Comparison of ENCODE assay signal across 21 cellular contexts in genomic region chr14:57161583-57161982, GRCh38.
"Had no signal": no experiment of that assay in that cellular context is flagged by ENCODE, and none has a peak within 500 bp of the region (broad histone marks: within the 10 kb centered on the region; RNA-seq: fewer than 3 reads in every experiment).

No MANE protein-coding gene starts in this region.

- H3K4me1 Mint-ChIP-seq: stimulated activated memory B cell treated with anti-CD40 and anti-IgM and Interleukin-4, amounts not matched to agents 10 μg/mL and 1 μg/mL and 100 μg/mL, for 72 hours had no signal

- H3K9me3 ChIP-seq: heart left ventricle, pancreas, testis, tibial nerve, upper lobe of right lung had no signal

- H3K27me3 ChIP-seq: pancreas, testis, tibial nerve, upper lobe of right lung had no signal

- H3K27ac ChIP-seq: heart left ventricle, pancreas, testis, tibial nerve, upper lobe of right lung had no signal

- H3K36me3 Mint-ChIP-seq: natural killer cell treated with Interleukin-12 subunit alpha and Interleukin-12 subunit beta and Interleukin-15 and Interleukin-18, amount 100 ng/mL, for 72 hours; stimulated activated memory B cell treated with anti-CD40 and anti-IgM and Interleukin-4, amounts not matched to agents 10 μg/mL and 1 μg/mL and 100 μg/mL, for 72 hours had no signal

- H3K4me3 Mint-ChIP-seq: natural killer cell treated with Interleukin-12 subunit alpha and Interleukin-12 subunit beta and Interleukin-15 and Interleukin-18, amount 100 ng/mL, for 72 hours; stimulated activated memory B cell treated with anti-CD40 and anti-IgM and Interleukin-4, amounts not matched to agents 10 μg/mL and 1 μg/mL and 100 μg/mL, for 72 hours; stimulated activated naive CD8-positive, alpha-beta T cell treated with anti-CD3 and anti-CD28 coated beads, Interleukin-15, Interleukin-2, amounts not matched to agents 100 ng/mL and 50 ng/mL, for 24 hours had no signal

- H3K4me1 ChIP-seq: heart left ventricle, pancreas, testis, tibial nerve, upper lobe of right lung had no signal

- H3K36me3 ChIP-seq: heart left ventricle, pancreas, tibial nerve, upper lobe of right lung had no signal

- H3K27ac Mint-ChIP-seq: natural killer cell treated with Interleukin-12 subunit alpha and Interleukin-12 subunit beta and Interleukin-15 and Interleukin-18, amount 100 ng/mL, for 72 hours; progenitor cell of endocrine pancreas; stimulated activated memory B cell treated with anti-CD40 and anti-IgM and Interleukin-4, amounts not matched to agents 10 μg/mL and 1 μg/mL and 100 μg/mL, for 72 hours; stimulated activated naive CD8-positive, alpha-beta T cell treated with anti-CD3 and anti-CD28 coated beads, Interleukin-15, Interleukin-2, amounts not matched to agents 100 ng/mL and 50 ng/mL, for 24 hours had no signal

- ATAC-seq: esophagus mucosa; heart left ventricle; left colon; left ventricle myocardium superior; natural killer cell treated with Interleukin-12 subunit alpha and Interleukin-12 subunit beta and Interleukin-15 and Interleukin-18, amount 100 ng/mL, for 72 hours; pancreas; right cardiac atrium; stimulated activated memory B cell treated with anti-CD40 and anti-IgM and Interleukin-4, amounts not matched to agents 10 μg/mL and 1 μg/mL and 100 μg/mL, for 72 hours; upper lobe of right lung had no signal

- DNase-seq: effector memory CD4-positive, alpha-beta T cell; heart left ventricle; hippocampal formation; left colon; left ventricle myocardium superior; mesenchymal stem cell; midbrain; occipital lobe; pancreas; right cardiac atrium; stimulated activated CD4-positive, alpha-beta T cell treated with anti-CD3 and anti-CD28 coated beads, Interleukin-1b, Interleukin-23, amount 100 ng/mL, for 48 hours; stimulated activated CD4-positive, alpha-beta T cell treated with anti-CD3 and anti-CD28 coated beads, Interleukin-4, amount 100 ng/mL, for 24 hours; testis; upper lobe of right lung had no signal

- H3K9me3 Mint-ChIP-seq: natural killer cell treated with Interleukin-12 subunit alpha and Interleukin-12 subunit beta and Interleukin-15 and Interleukin-18, amount 100 ng/mL, for 72 hours; stimulated activated memory B cell treated with anti-CD40 and anti-IgM and Interleukin-4, amounts not matched to agents 10 μg/mL and 1 μg/mL and 100 μg/mL, for 72 hours; stimulated activated naive CD8-positive, alpha-beta T cell treated with anti-CD3 and anti-CD28 coated beads, Interleukin-15, Interleukin-2, amounts not matched to agents 100 ng/mL and 50 ng/mL, for 24 hours had no signal

- H3K27me3 Mint-ChIP-seq: stimulated activated memory B cell treated with anti-CD40 and anti-IgM and Interleukin-4, amounts not matched to agents 10 μg/mL and 1 μg/mL and 100 μg/mL, for 72 hours had no signal

- H3K4me3 ChIP-seq: heart left ventricle, lung, pancreas, testis, tibial nerve, upper lobe of right lung had no signal
